In the genomic region with DNA sequence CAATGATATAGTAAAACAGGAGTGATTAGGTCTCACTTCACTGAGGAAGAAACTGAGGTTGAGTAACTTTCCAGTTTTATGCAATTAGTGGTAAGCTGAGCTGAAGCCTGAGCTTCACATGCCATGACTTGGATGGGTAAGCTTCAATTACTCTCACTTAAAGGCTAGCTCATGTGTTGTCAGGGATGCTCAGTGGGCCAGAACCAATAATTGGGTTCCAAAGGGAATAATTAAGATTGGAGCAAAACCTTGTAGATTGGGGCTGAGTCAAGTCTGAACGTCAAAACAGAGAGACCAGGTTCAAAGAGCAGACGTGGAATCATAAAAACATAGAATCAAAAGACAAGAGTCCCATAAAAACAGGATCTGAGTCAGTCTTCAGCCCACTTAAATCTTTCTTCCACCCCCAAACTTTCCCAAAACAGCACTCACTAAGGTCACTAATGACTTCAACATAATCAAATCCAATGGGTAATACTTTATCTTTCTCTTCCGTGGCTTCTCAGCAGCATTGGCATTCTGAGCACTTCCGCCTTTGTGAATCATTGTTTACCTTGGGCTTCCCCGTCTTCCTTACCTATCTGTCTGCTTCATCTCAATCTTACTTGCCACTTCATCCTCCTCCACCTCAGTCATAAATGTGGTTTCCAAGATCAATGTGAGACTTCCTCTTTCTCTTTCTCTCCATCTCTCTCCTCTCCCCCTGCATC, we compare ENCODE assay signal across 8 cellular contexts. TPM values are rescaled to one million over a fixed set of nuclear protein-coding genes. Genes with fewer than 3 reads are reported as not detected.
A peak's percentile ranks its signal among the peaks of the same experiment; 100 is the strongest.
DNase-seq lines count a peak whose midpoint lies in the region; ATAC-seq and TF ChIP-seq lines count a peak whose summit lies in the region.

No MANE protein-coding gene starts in this region.

- in situ Hi-C loops in KBM-7 (cut with MboI; ENCODE audit: low pct_unique_long_range_greater_than_20kb, low sequenced_read_pairs): no loop called here

- H3K4me3 ChIP-seq in epithelial cell of proximal tubule (ENCODE audit: low read depth, low read length): peak overlapping the region; percentile 7

- DNase-seq in EH (ENCODE audit: low read depth): peak; percentile 83
- peak; percentile 42 for DNase-seq in KBM-7
- DNase-seq in epithelial cell of proximal tubule (ENCODE audit: low read depth): peak; percentile 94
- no peak for DNase-seq in NCI-H2171 (lab: John Stamatoyannopoulos, UW)
- no peak for DNase-seq in T-helper 9 cell
- DNase-seq in central memory CD4-positive, alpha-beta T cell: no peak

- ATAC-seq in GM21526 (IDR thresholded peaks at IDR 0.05; ENCODE audit: low FRiP score, unreplicated experiment): peak; percentile 72
- no peak for ATAC-seq in HG03521 (IDR thresholded peaks at IDR 0.05; ENCODE audit: unreplicated experiment)

- no peak for TF ChIP-seq CTCF in epithelial cell of proximal tubule (conservative IDR thresholded peaks at IDR 0.05; ENCODE audit: low read depth, low read length)

RNA-seq across cellular contexts. Expression of gene EGFR, which starts 23.0 kb away (rescaled TPM):
- total RNA-seq in epithelial cell of proximal tubule: 40.2 and 48.1 TPM in 2 replicates

Comparison
In these comparisons a context has a peak if more than half of its experiments do, and no peak if none do; other contexts are left out.
1. DNase-seq: peak in EH (single experiment), KBM-7 (single experiment) and epithelial cell of proximal tubule (single experiment); none in NCI-H2171 (single experiment), T-helper 9 cell (single experiment) and central memory CD4-positive, alpha-beta T cell (single experiment).